ENCODE assay signal across 8 cellular contexts in genomic region chr11:113778111-113778910, GRCh38. TPM values are rescaled to one million over a fixed set of nuclear protein-coding genes. Genes with fewer than 3 reads are reported as not detected.
DNase-seq lines count a peak whose midpoint lies in the region; ATAC-seq and TF ChIP-seq lines count a peak whose summit lies in the region.

No MANE protein-coding gene starts in this region.

- DNase-seq in NCI-H2029 (lab: John Stamatoyannopoulos, UW), result peak; percentile 47
- no peak for DNase-seq in NCI-H2029 treated with DMSO at 0.1 percent for 48 hours (lab: John Stamatoyannopoulos, UW)
- peak; percentile 23 to 58 for DNase-seq in cardiac fibroblast (ENCODE audit: low read depth in 2 of 2)
- peak; percentile 7 for DNase-seq in kidney glomerular epithelial cell (lab: John Stamatoyannopoulos, UW)
- DNase-seq in vagina (ENCODE audit: extremely low spot score in 2 of 2), result no peak
- no peak for DNase-seq in NCI-H524 (lab: John Stamatoyannopoulos, UW)
- DNase-seq in SKM-1 (lab: John Stamatoyannopoulos, UW; ENCODE audit: unreplicated experiment), result no peak

- intact Hi-C loops in vagina (cut with DNase I), result no loop called here

- H3K36me3 ChIP-seq in vagina, result no peaks in the 10 kb centered on the region

- H3K27ac ChIP-seq in vagina, result peak overlapping the region; percentile 67

- H3K4me3 ChIP-seq in cardiac fibroblast (replicated peaks in 1 of 2; ENCODE audit: low read depth in 2 of 2, low read length in 2 of 2) (no peak overlapping the region), vagina (peak overlapping the region in 1 of 2 donors; percentile 13)

- no peaks in the 10 kb centered on the region for H3K9me3 ChIP-seq in vagina

- no peaks in the 10 kb centered on the region for H3K27me3 ChIP-seq in vagina

- TF ChIP-seq CTCF in cardiac fibroblast (IDR thresholded peaks at IDR 0.05; ENCODE audit: low read depth, low read length) (no peak), vagina (IDR thresholded peaks at IDR 0.05) (no peak)

- peaks cover 5% of the 10 kb centered on the region for H3K4me1 ChIP-seq in vagina

- TF ChIP-seq POLR2A in vagina (IDR thresholded peaks at IDR 0.05), result no peak

- ATAC-seq in HG03280 (IDR thresholded peaks at IDR 0.05; ENCODE audit: unreplicated experiment), result no peak

RNA-seq across cellular contexts. Expression of gene CLDN25, which starts 1.3 kb away (rescaled TPM):
- not detected for total RNA-seq in vagina

RNA-seq across cellular contexts. Expression of gene ZW10, which starts 4.8 kb away (rescaled TPM):
- 14.7 TPM for total RNA-seq in vagina

Comparison
In these comparisons a context has a peak if more than half of its experiments do, and no peak if none do; other contexts are left out.
1. DNase-seq: peak in NCI-H2029 (single experiment), cardiac fibroblast (2 of 2) and kidney glomerular epithelial cell (single experiment); none in NCI-H2029 treated with DMSO at 0.1 percent for 48 hours (single experiment), vagina (0 of 2), NCI-H524 (0 of 2) and SKM-1 (single experiment).